Comparison of ENCODE assay signal across 9 cellular contexts in genomic region chr1:152461544-152461943, GRCh38. TPM values are rescaled to one million over a fixed set of nuclear protein-coding genes. Genes with fewer than 3 reads are reported as not detected.
DNase-seq lines count a peak whose midpoint lies in the region; ATAC-seq, FAIRE-seq and TF ChIP-seq lines count a peak whose summit lies in the region.
"Had no signal": no experiment of that assay in that cellular context is flagged by ENCODE, and none has a peak within 500 bp of the region (broad histone marks: within the 10 kb centered on the region; RNA-seq: fewer than 3 reads in every experiment).

No MANE protein-coding gene starts in this region.

- H3K27me3 Mint-ChIP-seq in activated CD8-positive, alpha-beta memory T cell treated with anti-CD3 and anti-CD28 coated beads, Interleukin-2, amount 10 ng/mL, durations not matched to agents 7 days and 5 days = peaks cover 23% of the 10 kb centered on the region

- no peaks in the 10 kb centered on the region for H3K27me3 ChIP-seq in A673 (replicated peaks; ENCODE audit: insufficient read depth, low read depth, low read length, poor library complexity)
- H3K27me3 ChIP-seq in neutrophil = peaks cover 19% of the 10 kb centered on the region
- H3K27me3 ChIP-seq in vagina = no peaks in the 10 kb centered on the region

- TF ChIP-seq CTCF in A673 (conservative IDR thresholded peaks at IDR 0.05; ENCODE audit: low read depth, low read length) (peak; percentile 74), neutrophil (IDR thresholded peaks at IDR 0.05) (peak; percentile 46), vagina (IDR thresholded peaks at IDR 0.05) (peak; percentile 19 to 40 (median 31))

- no peak for TF ChIP-seq POLR2A in vagina (IDR thresholded peaks at IDR 0.05)

- peak; percentile 24 for FAIRE-seq in GM18507 (lab: Jason Lieb, UNC)

- H3K9me3 ChIP-seq in A673 (ENCODE audit: low read depth, low read length, poor library complexity, severe bottlenecking) (no peaks in the 10 kb centered on the region), neutrophil (no peaks in the 10 kb centered on the region), vagina (no peaks in the 10 kb centered on the region)

- intact Hi-C loops in A673 (cut with micrococcal nuclease; ENCODE audit: unreplicated experiment) = no loop called here
- intact Hi-C loops in vagina (cut with DNase I) = no loop called here

- no peaks in the 10 kb centered on the region for H3K9me3 Mint-ChIP-seq in activated CD8-positive, alpha-beta memory T cell treated with anti-CD3 and anti-CD28 coated beads, Interleukin-2, amount 10 ng/mL, durations not matched to agents 7 days and 5 days (ENCODE audit: low read depth)

- H3K36me3 Mint-ChIP-seq in activated CD8-positive, alpha-beta memory T cell treated with anti-CD3 and anti-CD28 coated beads, Interleukin-2, amount 10 ng/mL, durations not matched to agents 7 days and 5 days = no peaks in the 10 kb centered on the region

- no peak overlapping the region for H3K27ac Mint-ChIP-seq in activated CD8-positive, alpha-beta memory T cell treated with anti-CD3 and anti-CD28 coated beads, Interleukin-2, amount 10 ng/mL, durations not matched to agents 7 days and 5 days

- CTCF ChIA-PET in A673 (lab: Charles Lee) = no interaction called here
- CTCF ChIA-PET in activated CD8-positive, alpha-beta memory T cell treated with anti-CD3 and anti-CD28 coated beads, Interleukin-2, amount 10 ng/mL, durations not matched to agents 7 days and 5 days (lab: Charles Lee) = interaction anchor here (1.0 to 1.5 kb wide), 2 partner anchors 9 to 272 kb away, joined by 5 to 6 read pairs; no protein-coding TSS in a partner anchor

- H3K4me1 Mint-ChIP-seq in activated CD8-positive, alpha-beta memory T cell treated with anti-CD3 and anti-CD28 coated beads, Interleukin-2, amount 10 ng/mL, durations not matched to agents 7 days and 5 days = peaks cover 27% of the 10 kb centered on the region

- BruUV-seq in A673 (replicated peaks; lab: Mats Ljungman, UMichigan) = no TSS peak

- H3K4me3 ChIP-seq in A673 (ENCODE audit: low read depth, low read length, poor library complexity, severe bottlenecking) (no peak overlapping the region), neutrophil (ENCODE audit: low read depth in 1 of 2, low read length in 1 of 2) (no peak overlapping the region), vagina (no peak overlapping the region)

- H3K4me1 ChIP-seq in A673 (ENCODE audit: insufficient read depth, low read length, poor library complexity, severe bottlenecking) = no peaks in the 10 kb centered on the region
- H3K4me1 ChIP-seq in neutrophil (ENCODE audit: control insufficient read depth in 1 of 2, insufficient read depth in 1 of 2, low read depth in 1 of 2, low read length in 1 of 2) = peaks cover 0 to 12% of the 10 kb centered on the region in 2 experiments
- no peaks in the 10 kb centered on the region for H3K4me1 ChIP-seq in vagina

- peak; percentile 42 for ATAC-seq in activated CD8-positive, alpha-beta memory T cell treated with anti-CD3 and anti-CD28 coated beads, Interleukin-2, amount 10 ng/mL, durations not matched to agents 7 days and 5 days

- H3K27ac ChIP-seq in A673 (ENCODE audit: low read depth, low read length, poor library complexity, severe bottlenecking) (no peak overlapping the region), neutrophil (no peak overlapping the region), vagina (no peak overlapping the region)

- peak; percentile 83 for DNase-seq in A673 (ENCODE audit: low spot score)
- DNase-seq in GM18507 (ENCODE audit: extremely low spot score, insufficient read length, low read depth) = no peak
- DNase-seq in NCI-H82 treated with DMSO at 0.1 percent for 48 hours (lab: John Stamatoyannopoulos, UW; ENCODE audit: unreplicated experiment) = peak; percentile 1
- peak; percentile 75 for DNase-seq in activated CD8-positive, alpha-beta memory T cell treated with anti-CD3 and anti-CD28 coated beads, Interleukin-2, amount 10 ng/mL, durations not matched to agents 7 days and 5 days
- peak; percentile 49 for DNase-seq in fibroblast of gingiva (ENCODE audit: low read depth)
- peak in 1 of 2 donors; percentile 74 for DNase-seq in vagina (ENCODE audit: extremely low spot score in 2 of 2)
- DNase-seq in ureter (ENCODE audit: low spot score) = no peak

- H3K36me3 ChIP-seq in A673 (ENCODE audit: insufficient read depth, low read length, poor library complexity, severe bottlenecking) (no peaks in the 10 kb centered on the region), neutrophil (no peaks in the 10 kb centered on the region), vagina (no peaks in the 10 kb centered on the region)

- no peak overlapping the region for H3K4me3 Mint-ChIP-seq in activated CD8-positive, alpha-beta memory T cell treated with anti-CD3 and anti-CD28 coated beads, Interleukin-2, amount 10 ng/mL, durations not matched to agents 7 days and 5 days

- POLR2A ChIA-PET in A673 (lab: Charles Lee; ENCODE audit: low non-redundant PET) = no interaction called here

RNA-seq across cellular contexts. Expression of gene CRNN, which starts 47.5 kb away (rescaled TPM):
- total RNA-seq in A673 (2021) (not detected in 2 replicates), vagina (349 TPM), ureter (not detected)
- total RNA-seq in activated CD8-positive, alpha-beta memory T cell treated with anti-CD3 and anti-CD28 coated beads, Interleukin-2, amount 10 ng/mL, durations not matched to agents 7 days and 5 days = not detected
- total RNA-seq: skeletal muscle tissue had no signal

RNA-seq across cellular contexts. Expression of gene LCE5A, which starts 49.1 kb away (rescaled TPM):
- total RNA-seq in A673 (2021) (not detected in 2 replicates), vagina (not detected), ureter (not detected)
- not detected for total RNA-seq in activated CD8-positive, alpha-beta memory T cell treated with anti-CD3 and anti-CD28 coated beads, Interleukin-2, amount 10 ng/mL, durations not matched to agents 7 days and 5 days
- total RNA-seq: skeletal muscle tissue had no signal

RNA-seq across cellular contexts. Expression of gene CRCT1, which starts 52.7 kb away (rescaled TPM):
- total RNA-seq in A673 (2021) = not detected in 2 replicates
- total RNA-seq in activated CD8-positive, alpha-beta memory T cell treated with anti-CD3 and anti-CD28 coated beads, Interleukin-2, amount 10 ng/mL, durations not matched to agents 7 days and 5 days = not detected
- total RNA-seq in vagina = 182 TPM
- not detected for total RNA-seq in ureter
- total RNA-seq: skeletal muscle tissue had no signal

Comparison
In these comparisons a context has a peak if more than half of its experiments do, and no peak if none do; other contexts are left out.
1. DNase-seq: peak in A673 (single experiment), NCI-H82 treated with DMSO at 0.1 percent for 48 hours (single experiment), activated CD8-positive, alpha-beta memory T cell treated with anti-CD3 and anti-CD28 coated beads, Interleukin-2, amount 10 ng/mL, durations not matched to agents 7 days and 5 days (single experiment) and fibroblast of gingiva (single experiment); none in GM18507 (single experiment) and ureter (single experiment).
2. RNA of gene CRNN, which starts 47.5 kb away (total RNA-seq): 349 TPM in vagina (single experiment); not detected in ureter (single experiment), not detected in A673 and not detected in activated CD8-positive, alpha-beta memory T cell treated with anti-CD3 and anti-CD28 coated beads, Interleukin-2, amount 10 ng/mL, durations not matched to agents 7 days and 5 days; every median in the first group is over 100 times any median in the second.
3. RNA of gene CRCT1, which starts 52.7 kb away (total RNA-seq): 182 TPM in vagina (single experiment); not detected in ureter (single experiment), not detected in A673 and not detected in activated CD8-positive, alpha-beta memory T cell treated with anti-CD3 and anti-CD28 coated beads, Interleukin-2, amount 10 ng/mL, durations not matched to agents 7 days and 5 days; every median in the first group is over 100 times any median in the second.
4. Peak in every context shown above with its lines, with median percentiles within 50 percentile points of each other: CTCF ChIP-seq.